Comparison of ENCODE assay signal across 8 cellular contexts in genomic region chr17:64496786-64497564, GRCh38. TPM values are rescaled to one million over a fixed set of nuclear protein-coding genes. Genes with fewer than 3 reads are reported as not detected.
DNase-seq lines count a peak whose midpoint lies in the region; ATAC-seq, FAIRE-seq and TF ChIP-seq lines count a peak whose summit lies in the region.

Gene POLG2, minus strand, starts transcription at chr17:64497054. Its CDS starts 86 bp downstream, at chr17:64496968.

- peak within 1 kb of the TSS; percentile 85 to 99 (median 99) for H3K27ac Mint-ChIP-seq in CD4-positive, CD25-positive, alpha-beta regulatory T cell

- H3K36me3 Mint-ChIP-seq in CD4-positive, CD25-positive, alpha-beta regulatory T cell: peaks cover 42% of the 10 kb centered on the region

- peak; percentile 93 to 98 (median 96) for DNase-seq in CD4-positive, CD25-positive, alpha-beta regulatory T cell
- DNase-seq in NCI-H748 (lab: John Stamatoyannopoulos, UW; ENCODE audit: unreplicated experiment) (peak; percentile 92), dedifferentiated amniotic fluid mesenchymal stem cell (ENCODE audit: extremely low spot score) (peak; percentile 86), HepG2 (ENCODE audit: low spot score) (peak; percentile 92)
- DNase-seq in activated CD4-positive, alpha-beta T cell treated with anti-CD3 and anti-CD28 coated beads, Interleukin-2, amount 50 U/mL, for 1 hour: peak; percentile 96
- peak; percentile 93 for DNase-seq in stimulated activated CD4-positive, alpha-beta T cell treated with anti-CD3 and anti-CD28 coated beads, Interleukin-2, amount 100 ng/mL, for 48 hours

- H4K20me1 ChIP-seq in HepG2 (ENCODE audit: insufficient read depth, low read length): peaks cover 24% of the 10 kb centered on the region

- peaks cover 35% of the 10 kb centered on the region for H3K79me2 ChIP-seq in HepG2 (ENCODE audit: insufficient read depth, low read length)

- H3K4me2 ChIP-seq in HepG2 (ENCODE audit: low read depth, low read length): peak within 1 kb of the TSS; percentile 88

- TSS peak; percentile 99 for BruUV-seq in HepG2 (replicated peaks; lab: Mats Ljungman, UMichigan)

- peak within 1 kb of the TSS; percentile 92 for H3K4me3 ChIP-seq in CD4-positive, CD25-positive, alpha-beta regulatory T cell (ENCODE audit: low read depth, low read length)
- peak within 1 kb of the TSS; percentile 65 to 90 (median 68) for H3K4me3 ChIP-seq in HepG2 (replicated peaks in 1 of 3; ENCODE audit: insufficient read depth in 1 of 3, low read depth in 2 of 3, low read length in 3 of 3)

- TF ChIP-seq RAD21 in HepG2 (CRISPR knock-in tag; IDR thresholded peaks at IDR 0.05): peak; percentile 59

- peak within 1 kb of the TSS; percentile 91 for H3K27ac ChIP-seq in CD4-positive, CD25-positive, alpha-beta regulatory T cell (ENCODE audit: insufficient read depth, low read length, poor library complexity, severe bottlenecking)
- H3K27ac ChIP-seq in HepG2 (ENCODE audit: extremely low read length, insufficient read depth, low read length): peak within 1 kb of the TSS; percentile 74

- H3K36me3 ChIP-seq in CD4-positive, CD25-positive, alpha-beta regulatory T cell (ENCODE audit: control insufficient read depth, insufficient read depth, low read length): peaks cover 42% of the 10 kb centered on the region
- H3K36me3 ChIP-seq in HepG2 (replicated peaks in 1 of 2; ENCODE audit: control insufficient read depth in 1 of 2, insufficient read depth in 2 of 2, low read length in 2 of 2): peaks cover 13 to 37% of the 10 kb centered on the region in 2 experiments

- peaks cover 12% of the 10 kb centered on the region for H3K27me3 Mint-ChIP-seq in CD4-positive, CD25-positive, alpha-beta regulatory T cell

- peaks cover 46% of the 10 kb centered on the region for H3K4me1 ChIP-seq in CD4-positive, CD25-positive, alpha-beta regulatory T cell (ENCODE audit: control insufficient read depth, insufficient read depth, low read length, poor library complexity, severe bottlenecking)
- peaks cover 73% of the 10 kb centered on the region for H3K4me1 ChIP-seq in HepG2 (ENCODE audit: insufficient read depth, low read length)

- no peaks in the 10 kb centered on the region for H3K9me3 ChIP-seq in CD4-positive, CD25-positive, alpha-beta regulatory T cell (ENCODE audit: control insufficient read depth in 2 of 2, low read length in 2 of 2)
- H3K9me3 ChIP-seq in HepG2 (ENCODE audit: low read length): no peaks in the 10 kb centered on the region

- peaks cover 49 to 89% (median 70%) of the 10 kb centered on the region in 4 donors for H3K4me1 Mint-ChIP-seq in CD4-positive, CD25-positive, alpha-beta regulatory T cell

- peak; percentile 79 for TF ChIP-seq CTCF in HepG2 (CRISPR knock-in tag; IDR thresholded peaks at IDR 0.05)

- 1% methylated on average over 50 of the region's 50 CpGs for WGBS in HepG2 (ENCODE audit: low lambda C conversion rate)

- FAIRE-seq in HepG2 (lab: Jason Lieb, UNC): peak; percentile 42

- peak; percentile 90 to 98 for TF ChIP-seq POLR2A in HepG2 (IDR thresholded peaks at IDR 0.05; ENCODE audit: insufficient read depth in 1 of 2, low read depth in 2 of 2, low read length in 2 of 2)

- peak within 1 kb of the TSS; percentile 80 for H3K9ac ChIP-seq in HepG2 (ENCODE audit: insufficient read depth, low read depth, low read length)

- peak within 1 kb of the TSS; percentile 88 to 100 (median 99) for H3K4me3 Mint-ChIP-seq in CD4-positive, CD25-positive, alpha-beta regulatory T cell

- peak; percentile 85 to 88 for ATAC-seq in CD4-positive, CD25-positive, alpha-beta regulatory T cell (ENCODE audit: low read depth in 2 of 2)
- ATAC-seq in GM19395 (IDR thresholded peaks at IDR 0.05; ENCODE audit: unreplicated experiment) (peak; percentile 75), HG03558 (IDR thresholded peaks at IDR 0.05; ENCODE audit: extremely low read depth, unreplicated experiment) (peak; percentile 69), HepG2 (peak; percentile 86)

- intact Hi-C loops in HepG2 (cut with micrococcal nuclease; ENCODE audit: unreplicated experiment): loop anchor here (1.0 to 10.0 kb wide), 3 partner anchors 8 to 342 kb away; no protein-coding TSS in a partner anchor

- in situ Hi-C loops in HepG2 (cut with HindIII; ENCODE audit: extremely low pct_ligation_motif_present, low pct_unique_long_range_greater_than_20kb): loop anchor here (10.0 kb wide), 1 partner anchor 192 kb away; no protein-coding TSS in a partner anchor

- CTCF ChIA-PET in HepG2 (lab: Yijun Ruan, JAX; ENCODE audit: low intra/inter-chr PET ratio, low total read pairs): no interaction called here

- H2AFZ ChIP-seq in HepG2 (ENCODE audit: low read length): peak within 1 kb of the TSS; percentile 38

- no peaks in the 10 kb centered on the region for H3K9me3 Mint-ChIP-seq in CD4-positive, CD25-positive, alpha-beta regulatory T cell

- peak in 1 of 2 experiments; percentile 69; a peak in 1 of 4 replicates for TF ChIP-seq EP300 in HepG2 (IDR thresholded peaks at IDR 0.05; ENCODE audit: low read depth in 2 of 2, low read length in 2 of 2)
- TF ChIP-seq EP300 in HepG2 (CRISPR knock-in tag; IDR thresholded peaks at IDR 0.05; ENCODE audit: borderline replicate concordance): no peak

- H3K27me3 ChIP-seq in CD4-positive, CD25-positive, alpha-beta regulatory T cell (ENCODE audit: control insufficient read depth, insufficient read depth, low read length): no peaks in the 10 kb centered on the region
- no peaks in the 10 kb centered on the region; a peak in 1 of 5 replicates for H3K27me3 ChIP-seq in HepG2 (ENCODE audit: control insufficient read depth in 1 of 2, insufficient read depth in 2 of 2, low read length in 2 of 2)

- POLR2A ChIA-PET in HepG2 (lab: Yijun Ruan, JAX): interaction anchor here (0.6 to 7.3 kb wide), 16 partner anchors 9 to 351 kb away, joined by 3 to 202 read pairs (median 4); partner anchors contain the start of genes CEP95, DDX5 and TEX2

TF ChIP-seq in HepG2, 621 proteins besides CTCF, POLR2A, EP300 and RAD21 (continues in another document):
- no peak for TF ChIP-seq ZNF672 (CRISPR knock-in tag; IDR thresholded peaks at IDR 0.05)
- no peak for TF ChIP-seq HNRNPL (IDR thresholded peaks at IDR 0.05; ENCODE audit: low read depth, low read length)
- peak; percentile 98 for TF ChIP-seq ZNF280B (CRISPR knock-in tag; IDR thresholded peaks at IDR 0.05; ENCODE audit: borderline replicate concordance)
- peak; percentile 100 for TF ChIP-seq AGO2 (optimal IDR thresholded peaks at IDR 0.05; ENCODE audit: low read depth, low read length)
- peak; percentile 40 for TF ChIP-seq ZNF547 (CRISPR knock-in tag; IDR thresholded peaks at IDR 0.05)
- TF ChIP-seq DNMT1 (CRISPR knock-in tag; IDR thresholded peaks at IDR 0.05): no peak
- no peak; the same call in 1 of the 2 replicates for TF ChIP-seq ZBTB8A (CRISPR knock-in tag; IDR thresholded peaks at IDR 0.05; ENCODE audit: borderline replicate concordance, low read depth)
- TF ChIP-seq TCF7L2 (IDR thresholded peaks at IDR 0.05; ENCODE audit: low read depth, low read length): no peak
- TF ChIP-seq, protein P1, sequence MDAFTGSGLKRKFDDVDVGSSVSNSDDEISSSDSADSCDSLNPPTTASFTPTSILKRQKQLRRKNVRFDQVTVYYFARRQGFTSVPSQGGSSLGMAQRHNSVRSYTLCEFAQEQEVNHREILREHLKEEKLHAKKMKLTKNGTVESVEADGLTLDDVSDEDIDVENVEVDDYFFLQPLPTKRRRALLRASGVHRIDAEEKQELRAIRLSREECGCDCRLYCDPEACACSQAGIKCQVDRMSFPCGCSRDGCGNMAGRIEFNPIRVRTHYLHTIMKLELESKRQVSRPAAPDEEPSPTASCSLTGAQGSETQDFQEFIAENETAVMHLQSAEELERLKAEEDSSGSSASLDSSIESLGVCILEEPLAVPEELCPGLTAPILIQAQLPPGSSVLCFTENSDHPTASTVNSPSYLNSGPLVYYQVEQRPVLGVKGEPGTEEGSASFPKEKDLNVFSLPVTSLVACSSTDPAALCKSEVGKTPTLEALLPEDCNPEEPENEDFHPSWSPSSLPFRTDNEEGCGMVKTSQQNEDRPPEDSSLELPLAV (CRISPR knock-in tag; conservative IDR thresholded peaks at IDR 0.05; ENCODE audit: low read depth): no peak

RNA-seq across cellular contexts. Expression of gene POLG2, which starts in this region (rescaled TPM):
- total RNA-seq in CD4-positive, CD25-positive, alpha-beta regulatory T cell: 49.3 TPM
- polyA plus RNA-seq in CD4-positive, CD25-positive, alpha-beta regulatory T cell: 10 to 100 TPM; 10.2 to 11.1 (median 10.2) TPM
- total RNA-seq in HepG2 (2016; rRNA removed; fragmentation: Illumina TruSeq; extraction: Trizol): 16.2 and 25.5 TPM in 2 replicates
- 6.2 and 6.5 TPM in 2 replicates for total RNA-seq in HepG2 (2016; cell fraction: cytosol; rRNA removed; fragmentation: Illumina TruSeq; extraction: Trizol; ENCODE audit: low read depth)
- total RNA-seq in HepG2 (2016; cell fraction: insoluble cytoplasmic fraction; rRNA removed; fragmentation: Illumina TruSeq; extraction: Trizol): 17.1 and 25.1 TPM in 2 replicates
- 4.8 and 7.5 TPM in 2 replicates for total RNA-seq in HepG2 (2016; cell fraction: membrane; rRNA removed; fragmentation: Illumina TruSeq; extraction: Trizol)
- 40.2 and 43.9 TPM in 2 replicates for total RNA-seq in HepG2 (2016; cell fraction: nucleus; rRNA removed; fragmentation: Illumina TruSeq; extraction: Trizol)
- 19.6 and 21.1 TPM in 2 replicates for polyA plus RNA-seq in HepG2 (2011; rRNA removed)
- 7.1 and 7.7 TPM in 2 replicates for polyA plus RNA-seq in HepG2 (2011; cell fraction: cytosol; rRNA removed)
- 33.9 and 48.5 TPM in 2 replicates for polyA plus RNA-seq in HepG2 (2011; cell fraction: nucleus; rRNA removed)
- polyA plus RNA-seq in HepG2 (2012): 20.6 and 26.0 TPM in 2 replicates
- 1.7 and 1.9 TPM in 2 replicates for polyA plus RNA-seq in HepG2 (2016; cell fraction: cytosol; fragmentation: Illumina TruSeq; extraction: Trizol; ENCODE audit: low read depth)
- polyA plus RNA-seq in HepG2 (2016; cell fraction: insoluble cytoplasmic fraction; fragmentation: Illumina TruSeq; extraction: Trizol; ENCODE audit: low read depth): 15.7 and 18.4 TPM in 2 replicates
- 2.1 and 3.4 TPM in 2 replicates for polyA plus RNA-seq in HepG2 (2016; cell fraction: membrane; fragmentation: Illumina TruSeq; extraction: Trizol; ENCODE audit: low read depth)
- 81.7 and 89.2 TPM in 2 replicates for polyA plus RNA-seq in HepG2 (2016; cell fraction: nucleus; fragmentation: Illumina TruSeq; extraction: Trizol; ENCODE audit: insufficient read depth, low read depth)
- 8.5 and 12.3 TPM in 2 replicates for polyA minus RNA-seq in HepG2 (2011; rRNA and poly(A)+ RNA removed; ENCODE audit: low replicate concordance)
- polyA minus RNA-seq in HepG2 (2011; cell fraction: cytosol; rRNA and poly(A)+ RNA removed): 3.9 and 5.4 TPM in 2 replicates
- polyA minus RNA-seq in HepG2 (2011; cell fraction: nucleus; rRNA and poly(A)+ RNA removed): 61.8 and 78.0 TPM in 2 replicates

Comparison
In these comparisons a context has a peak if more than half of its experiments do, and no peak if none do; other contexts are left out.
1. Peak in every context shown above with its lines: DNase-seq, ATAC-seq, H3K4me3 ChIP-seq and H3K27ac ChIP-seq.